In the genomic region with DNA sequence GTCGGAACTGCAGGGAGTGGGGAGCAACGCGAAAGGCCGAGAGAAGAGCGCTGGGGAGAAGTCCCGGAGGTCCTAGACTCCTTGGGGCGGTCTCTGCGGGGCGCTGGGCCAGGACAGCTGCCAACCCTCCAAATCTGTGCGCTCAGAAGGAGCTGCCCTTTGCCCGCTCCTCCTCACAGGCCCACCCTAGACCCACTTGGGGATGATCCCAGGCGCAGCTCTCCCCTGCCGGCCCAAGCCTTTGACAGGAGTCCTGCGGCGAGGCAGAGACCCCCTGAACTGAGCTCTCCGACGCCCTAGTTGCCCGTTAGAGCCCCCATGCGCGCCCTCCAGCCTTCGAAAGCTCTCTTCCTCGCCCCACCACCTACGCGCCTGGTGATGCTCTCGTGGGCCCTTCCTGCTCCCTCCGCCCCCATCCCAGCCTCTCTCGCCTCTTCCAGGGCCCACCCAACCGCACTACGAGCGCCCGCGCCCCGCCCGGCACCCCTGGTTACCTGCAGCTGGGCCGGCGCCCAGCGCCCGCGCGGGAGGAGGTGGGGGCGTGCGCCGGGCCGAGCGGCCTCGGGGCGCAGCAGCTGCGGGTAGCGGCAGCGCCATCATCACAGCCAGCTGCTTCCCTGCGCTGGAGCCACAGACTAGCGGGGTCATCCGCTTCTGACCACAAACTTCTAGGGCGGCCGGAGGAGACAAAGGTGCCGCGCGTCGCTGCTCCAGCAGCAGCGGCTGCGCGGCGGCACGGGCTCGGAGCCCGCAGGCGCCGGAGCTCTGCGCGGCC, we compare ENCODE assay signal across 1 cellular context.
TF ChIP-seq lines count a peak whose summit lies in the region.

No MANE protein-coding gene starts in this region.

TF ChIP-seq in IMR-90, 13 proteins besides CTCF, POLR2A, EP300 and RAD21 (continued from another document):
- TF ChIP-seq RCOR1 (IDR thresholded peaks at IDR 0.05; ENCODE audit: insufficient replicate concordance, low read length) (no peak), MAZ (IDR thresholded peaks at IDR 0.05; ENCODE audit: borderline replicate concordance, low read depth, low read length) (no peak)
